In the genomic region with DNA sequence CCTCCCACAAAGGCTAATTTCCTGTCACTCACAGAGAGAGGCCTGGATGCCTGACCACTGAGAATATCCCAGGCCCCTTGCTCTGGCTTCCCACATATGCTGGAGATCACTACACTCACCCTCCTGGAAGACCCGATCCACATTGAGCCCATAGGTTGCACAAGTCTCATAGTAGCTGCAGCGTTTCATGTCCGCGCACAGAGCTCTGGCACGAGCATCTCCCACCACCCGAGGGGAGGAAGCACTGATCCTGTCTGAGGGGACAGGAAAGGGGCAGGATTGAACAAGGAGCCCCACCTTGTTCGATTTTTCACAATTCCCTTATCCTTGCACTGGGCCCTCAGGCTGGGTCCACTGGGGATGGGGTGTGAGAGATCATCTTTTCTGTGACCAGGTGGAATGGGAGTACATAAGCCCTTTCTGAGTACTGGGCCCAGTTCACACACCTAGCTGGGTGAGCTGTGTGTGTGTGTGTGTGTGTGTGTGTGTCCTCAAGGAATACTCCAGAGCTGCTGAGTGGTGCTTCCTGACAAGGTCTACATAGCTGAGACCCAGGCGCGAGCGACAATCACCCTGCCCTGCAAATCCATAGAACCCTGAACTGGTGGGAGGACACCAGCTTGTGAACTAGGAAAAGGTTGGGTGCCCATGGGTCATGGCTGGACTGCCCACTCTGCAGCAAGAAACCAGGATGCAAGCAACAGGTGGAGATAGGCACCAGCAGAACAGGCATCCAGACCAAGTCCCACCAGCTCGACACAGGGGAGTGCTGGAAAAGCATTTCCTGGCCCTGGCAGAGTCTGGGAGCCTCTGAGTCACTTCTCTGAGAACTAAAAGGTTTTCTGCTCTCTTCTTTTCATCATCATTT, we compare ENCODE assay signal across 2 cellular contexts.
TF ChIP-seq lines count a peak whose summit lies in the region.

No MANE protein-coding gene starts in this region.

TF ChIP-seq in HEK293, 187 proteins besides CTCF, POLR2A, EP300 and RAD21:
- no peak for TF ChIP-seq FEZF1 (tag by site-specific recombination; IDR thresholded peaks at IDR 0.05)
- no peak for TF ChIP-seq ZNF768 (tag by site-specific recombination; IDR thresholded peaks at IDR 0.05)
- no peak for TF ChIP-seq BCL11A (tag by site-specific recombination; IDR thresholded peaks at IDR 0.05; ENCODE audit: low read depth)
- TF ChIP-seq ZNF571 (tag by site-specific recombination; IDR thresholded peaks at IDR 0.05) = no peak
- TF ChIP-seq ZNF112 (tag by site-specific recombination; IDR thresholded peaks at IDR 0.05) = no peak
- TF ChIP-seq ZNF560 (tag by site-specific recombination; IDR thresholded peaks at IDR 0.05; ENCODE audit: borderline replicate concordance) = no peak
- peak; percentile 82; the same call in 1 of the 2 replicates for TF ChIP-seq SCRT1 (tag by site-specific recombination; IDR thresholded peaks at IDR 0.05; ENCODE audit: borderline replicate concordance)
- peak; percentile 95 for TF ChIP-seq SCRT2 (tag by site-specific recombination; IDR thresholded peaks at IDR 0.05)

TF ChIP-seq in K562, 482 proteins besides CTCF, POLR2A, EP300 and RAD21:
- no peak for TF ChIP-seq C11orf30 (IDR thresholded peaks at IDR 0.05; ENCODE audit: low read depth)
- no peak for TF ChIP-seq RUNX1 (IDR thresholded peaks at IDR 0.05; ENCODE audit: low read depth)
- no peak for TF ChIP-seq SMAD2 (IDR thresholded peaks at IDR 0.05; ENCODE audit: low read depth, low read length)
- TF ChIP-seq FOXA3 (CRISPR knock-in tag; conservative IDR thresholded peaks at IDR 0.05 in 1 of 2, IDR thresholded peaks at IDR 0.05 in 1 of 2) = no peak
- no peak for TF ChIP-seq CSDE1 (IDR thresholded peaks at IDR 0.05)
- TF ChIP-seq, protein P1, sequence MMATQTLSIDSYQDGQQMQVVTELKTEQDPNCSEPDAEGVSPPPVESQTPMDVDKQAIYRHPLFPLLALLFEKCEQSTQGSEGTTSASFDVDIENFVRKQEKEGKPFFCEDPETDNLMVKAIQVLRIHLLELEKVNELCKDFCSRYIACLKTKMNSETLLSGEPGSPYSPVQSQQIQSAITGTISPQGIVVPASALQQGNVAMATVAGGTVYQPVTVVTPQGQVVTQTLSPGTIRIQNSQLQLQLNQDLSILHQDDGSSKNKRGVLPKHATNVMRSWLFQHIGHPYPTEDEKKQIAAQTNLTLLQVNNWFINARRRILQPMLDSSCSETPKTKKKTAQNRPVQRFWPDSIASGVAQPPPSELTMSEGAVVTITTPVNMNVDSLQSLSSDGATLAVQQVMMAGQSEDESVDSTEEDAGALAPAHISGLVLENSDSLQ (IDR thresholded peaks at IDR 0.05) = 0 out of 2 replicates have a peak, but pooled peaks have one; percentile 8
- TF ChIP-seq, protein P2, sequence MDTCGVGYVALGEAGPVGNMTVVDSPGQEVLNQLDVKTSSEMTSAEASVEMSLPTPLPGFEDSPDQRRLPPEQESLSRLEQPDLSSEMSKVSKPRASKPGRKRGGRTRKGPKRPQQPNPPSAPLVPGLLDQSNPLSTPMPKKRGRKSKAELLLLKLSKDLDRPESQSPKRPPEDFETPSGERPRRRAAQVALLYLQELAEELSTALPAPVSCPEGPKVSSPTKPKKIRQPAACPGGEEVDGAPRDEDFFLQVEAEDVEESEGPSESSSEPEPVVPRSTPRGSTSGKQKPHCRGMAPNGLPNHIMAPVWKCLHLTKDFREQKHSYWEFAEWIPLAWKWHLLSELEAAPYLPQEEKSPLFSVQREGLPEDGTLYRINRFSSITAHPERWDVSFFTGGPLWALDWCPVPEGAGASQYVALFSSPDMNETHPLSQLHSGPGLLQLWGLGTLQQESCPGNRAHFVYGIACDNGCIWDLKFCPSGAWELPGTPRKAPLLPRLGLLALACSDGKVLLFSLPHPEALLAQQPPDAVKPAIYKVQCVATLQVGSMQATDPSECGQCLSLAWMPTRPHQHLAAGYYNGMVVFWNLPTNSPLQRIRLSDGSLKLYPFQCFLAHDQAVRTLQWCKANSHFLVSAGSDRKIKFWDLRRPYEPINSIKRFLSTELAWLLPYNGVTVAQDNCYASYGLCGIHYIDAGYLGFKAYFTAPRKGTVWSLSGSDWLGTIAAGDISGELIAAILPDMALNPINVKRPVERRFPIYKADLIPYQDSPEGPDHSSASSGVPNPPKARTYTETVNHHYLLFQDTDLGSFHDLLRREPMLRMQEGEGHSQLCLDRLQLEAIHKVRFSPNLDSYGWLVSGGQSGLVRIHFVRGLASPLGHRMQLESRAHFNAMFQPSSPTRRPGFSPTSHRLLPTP (IDR thresholded peaks at IDR 0.05; ENCODE audit: borderline replicate concordance, extremely low read depth, insufficient read length) = no peak
- TF ChIP-seq, protein P3, sequence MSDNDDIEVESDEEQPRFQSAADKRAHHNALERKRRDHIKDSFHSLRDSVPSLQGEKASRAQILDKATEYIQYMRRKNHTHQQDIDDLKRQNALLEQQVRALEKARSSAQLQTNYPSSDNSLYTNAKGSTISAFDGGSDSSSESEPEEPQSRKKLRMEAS (CRISPR knock-in tag; IDR thresholded peaks at IDR 0.05) = no peak
- no peak for TF ChIP-seq CAMTA2 (CRISPR knock-in tag; conservative IDR thresholded peaks at IDR 0.05)
